ENCODE assay signal across 9 cellular contexts in genomic region chr15:40367038-40367672, GRCh38. TPM values are rescaled to one million over a fixed set of nuclear protein-coding genes. Genes with fewer than 3 reads are reported as not detected.
A peak's percentile ranks its signal among the peaks of the same experiment; 100 is the strongest.
DNase-seq lines count a peak whose midpoint lies in the region; ATAC-seq and TF ChIP-seq lines count a peak whose summit lies in the region.
"Had no signal": no experiment of that assay in that cellular context is flagged by ENCODE, and none has a peak within 500 bp of the region (broad histone marks: within the 10 kb centered on the region; RNA-seq: fewer than 3 reads in every experiment).

No MANE protein-coding gene starts in this region.

- H3K4me1 Mint-ChIP-seq in activated naive CD4-positive, alpha-beta T cell treated with anti-CD3 and anti-CD28 coated beads, Interleukin-2, amount 10 ng/mL, durations not matched to agents 7 days and 5 days = peaks cover 22% of the 10 kb centered on the region

- intact Hi-C loops in colonic mucosa (cut with DNase I) (loop anchor here (5.0 kb wide), 1 partner anchor 45 kb away; the partner anchor contains the start of gene INAFM2), aorta (cut with DNase I) (loop anchor here (5.0 kb wide), 4 partner anchors 40 to 90 kb away; partner anchors contain the start of genes INAFM2 (in 1 of the 2) and IVD (in 1 of the 2))

- H3K27ac Mint-ChIP-seq in activated naive CD4-positive, alpha-beta T cell treated with anti-CD3 and anti-CD28 coated beads, Interleukin-2, amount 10 ng/mL, durations not matched to agents 7 days and 5 days = peak overlapping the region; percentile 39

- H3K27ac ChIP-seq in colonic mucosa (peak overlapping the region; percentile 44), muscle layer of colon (ENCODE audit: low read depth, low read length) (peak overlapping the region; percentile 54), aorta (ENCODE audit: low read depth in 1 of 2, low read length in 2 of 2) (no peak overlapping the region)

- H3K9me3 Mint-ChIP-seq in activated naive CD4-positive, alpha-beta T cell treated with anti-CD3 and anti-CD28 coated beads, Interleukin-2, amount 10 ng/mL, durations not matched to agents 7 days and 5 days = no peaks in the 10 kb centered on the region

- WGBS in aorta, 2 donors = 35% methylated on average over 15 of the region's 15 CpGs

- H3K36me3 Mint-ChIP-seq in activated naive CD4-positive, alpha-beta T cell treated with anti-CD3 and anti-CD28 coated beads, Interleukin-2, amount 10 ng/mL, durations not matched to agents 7 days and 5 days = no peaks in the 10 kb centered on the region

- H3K4me3 ChIP-seq in colonic mucosa (no peak overlapping the region), muscle layer of colon (ENCODE audit: low read depth in 1 of 2, low read length in 2 of 2) (peak overlapping the region in 1 of 2 donors; percentile 55), aorta (ENCODE audit: low read length in 2 of 2) (no peak overlapping the region)

- H3K9ac ChIP-seq in colonic mucosa (ENCODE audit: low read depth in 2 of 2, low read length in 2 of 2) (peak overlapping the region; percentile 55 to 62), muscle layer of colon (ENCODE audit: low read length) (peak overlapping the region; percentile 25)

- CTCF ChIA-PET in activated naive CD4-positive, alpha-beta T cell treated with anti-CD3 and anti-CD28 coated beads, Interleukin-2, amount 10 ng/mL, durations not matched to agents 7 days and 5 days (lab: Charles Lee) = interaction anchor here (0.6 to 4.0 kb wide), 10 partner anchors 11 to 149 kb away, joined by 3 to 34 read pairs (median 4); partner anchors contain the start of genes DISP2 and KNSTRN

- peaks cover 56% of the 10 kb centered on the region for H3K27me3 Mint-ChIP-seq in activated naive CD4-positive, alpha-beta T cell treated with anti-CD3 and anti-CD28 coated beads, Interleukin-2, amount 10 ng/mL, durations not matched to agents 7 days and 5 days

- TF ChIP-seq CTCF in colonic mucosa (IDR thresholded peaks at IDR 0.05) = no peak

- H3K4me3 Mint-ChIP-seq in activated naive CD4-positive, alpha-beta T cell treated with anti-CD3 and anti-CD28 coated beads, Interleukin-2, amount 10 ng/mL, durations not matched to agents 7 days and 5 days = peak overlapping the region; percentile 74

- no peak for DNase-seq in activated naive CD4-positive, alpha-beta T cell treated with anti-CD3 and anti-CD28 coated beads, Interleukin-2, amount 10 ng/mL, durations not matched to agents 7 days and 5 days
- no peak for DNase-seq in activated naive CD4-positive, alpha-beta T cell treated with anti-CD3 and anti-CD28 coated beads, Interleukin-2, amount 50 U/mL, for 16 hours
- DNase-seq in colonic mucosa (no peak), aorta (peak; percentile 81 to 88), NCI-H1436 treated with DMSO at 0.1 percent for 48 hours (lab: John Stamatoyannopoulos, UW) (no peak)

- H3K27me3 ChIP-seq in colonic mucosa (no peaks in the 10 kb centered on the region), muscle layer of colon (ENCODE audit: control insufficient read depth in 1 of 2, insufficient read depth in 2 of 2, low read length in 2 of 2) (no peaks in the 10 kb centered on the region), aorta (ENCODE audit: control insufficient read depth in 1 of 2, insufficient read depth in 2 of 2, low read length in 1 of 2) (no peaks in the 10 kb centered on the region)

- H3K36me3 ChIP-seq in colonic mucosa (no peaks in the 10 kb centered on the region), muscle layer of colon (ENCODE audit: insufficient read depth, low read length) (no peaks in the 10 kb centered on the region), aorta (ENCODE audit: control insufficient read depth in 1 of 2, insufficient read depth in 2 of 2, low read length in 1 of 2) (no peaks in the 10 kb centered on the region)

- H3K4me1 ChIP-seq in colonic mucosa = peaks cover 9% of the 10 kb centered on the region
- peaks cover 20% of the 10 kb centered on the region for H3K4me1 ChIP-seq in muscle layer of colon (ENCODE audit: insufficient read depth, low read length)
- no peaks in the 10 kb centered on the region for H3K4me1 ChIP-seq in aorta (ENCODE audit: control insufficient read depth in 1 of 2, insufficient read depth in 2 of 2, low read length in 2 of 2)

- ATAC-seq in aorta (ENCODE audit: low FRiP score) = peak; percentile 67
- ATAC-seq in HG03460 (IDR thresholded peaks at IDR 0.05; ENCODE audit: unreplicated experiment) = no peak
- no peak for ATAC-seq in GM18502 (IDR thresholded peaks at IDR 0.05; ENCODE audit: poor library complexity, unreplicated experiment)

- H3K9me3 ChIP-seq in colonic mucosa (no peaks in the 10 kb centered on the region), muscle layer of colon (ENCODE audit: low read length) (no peaks in the 10 kb centered on the region), aorta (ENCODE audit: control insufficient read depth, low read length) (no peaks in the 10 kb centered on the region)

RNA-seq across cellular contexts. Expression of gene DISP2, which starts 9.1 kb away (rescaled TPM):
- total RNA-seq in colonic mucosa (10 to 100 TPM; 12.6 to 16.3 TPM), aorta (under 1 TPM; 0.49 to 0.60 TPM)
- under 1 TPM; 0.08 to 0.13 TPM for polyA plus RNA-seq in aorta

RNA-seq across cellular contexts. Expression of gene KNSTRN, which starts 15.4 kb away (rescaled TPM):
- total RNA-seq in colonic mucosa (10 to 100 TPM; 12.2 to 51.2 TPM), aorta (1 to 10 TPM; 3.1 to 6.6 TPM)
- 1 to 10 TPM; 4.1 to 7.6 TPM for polyA plus RNA-seq in aorta

RNA-seq across cellular contexts. Expression of gene PHGR1, which starts 16.3 kb away (rescaled TPM):
- 1,000 to 10,000 TPM; 1,442 to 2,028 TPM for total RNA-seq in colonic mucosa
- total RNA-seq in aorta = not detected
- 1,000 to 10,000 TPM in 1 of 2 donors, 10 to 100 TPM in 1; 45.9 to 1,323 TPM for polyA plus RNA-seq in aorta
- total RNA-seq: H7 had no signal

RNA-seq across cellular contexts. Expression of gene CCDC9B, which starts 26.4 kb away (rescaled TPM):
- total RNA-seq in colonic mucosa = 10 to 100 TPM; 13.1 to 28.7 TPM
- 10 to 100 TPM; 59.6 to 66.6 TPM for total RNA-seq in aorta
- polyA plus RNA-seq in aorta = 10 to 100 TPM; 16.2 to 44.2 TPM

RNA-seq across cellular contexts. Expression of gene IVD, which starts 38.4 kb away (rescaled TPM):
- total RNA-seq in colonic mucosa (10 to 100 TPM; 74.1 to 86.1 TPM), aorta (10 to 100 TPM; 41.7 to 63.0 TPM)
- polyA plus RNA-seq in aorta = 10 to 100 TPM; 16.4 to 48.4 TPM

Comparison
In these comparisons a context has a peak if more than half of its experiments do, and no peak if none do; other contexts are left out.
1. DNase-seq: peak in aorta (2 of 2); none in activated naive CD4-positive, alpha-beta T cell treated with anti-CD3 and anti-CD28 coated beads, Interleukin-2, amount 10 ng/mL, durations not matched to agents 7 days and 5 days (single experiment), activated naive CD4-positive, alpha-beta T cell treated with anti-CD3 and anti-CD28 coated beads, Interleukin-2, amount 50 U/mL, for 16 hours (single experiment), colonic mucosa (single experiment) and NCI-H1436 treated with DMSO at 0.1 percent for 48 hours (single experiment).
2. H3K27ac ChIP-seq: peak in colonic mucosa (single experiment) and muscle layer of colon (single experiment); none in aorta (0 of 2).
3. RNA of gene DISP2, which starts 9.1 kb away (total RNA-seq): 12.6 to 16.3 TPM in colonic mucosa; 0.49 to 0.60 TPM in aorta; every median in the first group is over 4 times any median in the second.
4. RNA of gene PHGR1, which starts 16.3 kb away (total RNA-seq): 1,442 to 2,028 TPM in colonic mucosa; not detected in aorta; every median in the first group is over 1,000 times any median in the second.